ENCODE assay signal across 25 cellular contexts in the genomic region with DNA sequence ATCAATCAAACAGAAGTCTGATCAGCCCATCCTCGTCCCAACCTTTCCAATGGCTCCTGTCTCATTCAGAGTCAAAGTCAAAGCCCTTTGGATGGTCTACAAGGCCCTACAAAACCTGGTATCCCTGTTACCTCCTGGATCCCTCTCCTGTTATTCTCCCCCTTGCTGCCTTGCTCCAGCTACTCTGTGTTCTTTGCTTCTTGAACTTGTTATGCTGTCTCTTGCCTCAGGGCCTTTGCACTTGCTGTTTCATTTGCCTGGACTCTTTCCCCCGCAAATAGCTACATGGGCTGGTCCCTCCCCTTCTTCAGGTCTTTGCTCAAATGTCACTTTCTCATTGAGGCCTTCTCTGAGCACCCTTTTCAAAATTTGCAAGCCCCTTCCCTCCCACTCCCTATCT.
"Had no signal": no experiment of that assay in that cellular context is flagged by ENCODE, and none has a peak within 500 bp of the region (broad histone marks: within the 10 kb centered on the region; RNA-seq: fewer than 3 reads in every experiment).

No MANE protein-coding gene starts in this region.

- DNase-seq: activated CD4-positive, alpha-beta T cell treated with anti-CD3 and anti-CD28 coated beads for 36 hours; activated CD4-positive, alpha-beta T cell treated with anti-CD3 and anti-CD28 coated beads, Interleukin-2, amount 50 U/mL, for 4 hours; activated CD4-positive, CD25-positive, alpha-beta regulatory T cell; activated CD8-positive, alpha-beta T cell treated with anti-CD3 and anti-CD28 coated beads, Interleukin-2, amount 10 ng/mL, durations not matched to agents 7 days and 5 days; activated gamma-delta T cell; activated naive CD4-positive, alpha-beta T cell treated with anti-CD3 and anti-CD28 coated beads for 36 hours; activated naive CD8-positive, alpha-beta T cell treated with anti-CD3 and anti-CD28 coated beads, Interleukin-2, amount 10 ng/mL, durations not matched to agents 7 days and 5 days; activated T-cell treated with anti-CD3 and anti-CD28 coated beads, Interleukin-2, amount 50 U/mL, for 24 hours; adrenal gland; anterior cingulate cortex; MM.1S; NCI-H1105; NCI-H1436; NCI-H1694 treated with DMSO at 0.1 percent for 48 hours; NCI-H2081; NCI-H510A treated with DMSO at 0.1 percent for 48 hours; NCI-H69; NK-92 treated with Interleukin-12 subunit alpha and Interleukin-12 subunit beta, amount 100 ng/mL, for 24 hours; OCI-M1; RPMI8226; T-cell had no signal

- H3K9me3 ChIP-seq: adrenal gland had no signal

- H3K4me3 ChIP-seq: adrenal gland, SK-N-MC had no signal

- ATAC-seq: activated CD4-positive, alpha-beta T cell treated with anti-CD3 and anti-CD28 coated beads for 36 hours; activated CD8-positive, alpha-beta T cell treated with anti-CD3 and anti-CD28 coated beads, Interleukin-2, amount 10 ng/mL, durations not matched to agents 7 days and 5 days; Panc1; Right ventricle myocardium inferior; T-cell had no signal

- H3K4me1 ChIP-seq: adrenal gland had no signal

- H3K36me3 ChIP-seq: adrenal gland had no signal

- H3K27me3 ChIP-seq: adrenal gland had no signal

- H3K27ac ChIP-seq: adrenal gland, SK-N-MC, VCaP had no signal
